Comparison of ENCODE assay signal across 1 cellular context in the genomic region with DNA sequence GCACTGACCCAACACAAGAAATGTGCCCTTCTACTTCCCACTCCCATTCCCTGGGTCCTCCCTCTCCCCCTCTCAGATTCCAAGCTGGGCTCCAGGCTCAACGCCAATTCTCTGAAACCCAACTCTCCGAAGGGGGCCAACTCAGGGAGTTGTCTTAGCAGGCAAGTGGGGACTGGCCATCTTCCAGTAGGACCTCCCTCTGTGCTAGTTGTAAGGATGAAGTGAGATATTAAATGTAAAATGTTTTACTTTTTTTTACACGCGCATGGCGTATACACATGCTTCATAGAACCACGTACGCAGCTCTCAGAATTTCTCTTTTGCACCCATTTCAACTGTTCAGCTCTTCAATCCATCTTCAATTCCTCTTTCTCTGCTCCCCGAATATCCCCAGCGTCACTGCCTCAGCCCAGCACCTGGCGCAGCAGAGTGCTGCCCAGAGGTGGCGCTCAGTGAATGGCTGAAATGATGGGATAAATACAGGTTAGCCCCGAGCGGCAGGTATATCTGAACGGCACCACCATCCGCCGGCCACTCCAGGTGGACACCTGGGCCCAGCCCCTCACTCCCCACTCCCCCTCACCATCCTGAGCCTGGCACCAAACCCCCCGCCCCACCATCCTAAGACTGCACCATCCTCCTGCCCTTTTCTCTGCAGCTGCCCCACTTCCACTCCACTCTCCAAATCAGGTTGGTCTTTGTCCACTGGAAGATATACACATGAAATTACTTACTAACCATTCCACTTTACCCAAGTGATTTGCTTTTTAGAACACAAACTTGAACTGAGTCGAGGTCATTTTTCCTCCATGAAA.
TF ChIP-seq lines count a peak whose summit lies in the region.

No MANE protein-coding gene starts in this region.

TF ChIP-seq in HEK293, 187 proteins besides CTCF, POLR2A, EP300 and RAD21 (continued from another document and continues in another):
- TF ChIP-seq, protein P1, sequence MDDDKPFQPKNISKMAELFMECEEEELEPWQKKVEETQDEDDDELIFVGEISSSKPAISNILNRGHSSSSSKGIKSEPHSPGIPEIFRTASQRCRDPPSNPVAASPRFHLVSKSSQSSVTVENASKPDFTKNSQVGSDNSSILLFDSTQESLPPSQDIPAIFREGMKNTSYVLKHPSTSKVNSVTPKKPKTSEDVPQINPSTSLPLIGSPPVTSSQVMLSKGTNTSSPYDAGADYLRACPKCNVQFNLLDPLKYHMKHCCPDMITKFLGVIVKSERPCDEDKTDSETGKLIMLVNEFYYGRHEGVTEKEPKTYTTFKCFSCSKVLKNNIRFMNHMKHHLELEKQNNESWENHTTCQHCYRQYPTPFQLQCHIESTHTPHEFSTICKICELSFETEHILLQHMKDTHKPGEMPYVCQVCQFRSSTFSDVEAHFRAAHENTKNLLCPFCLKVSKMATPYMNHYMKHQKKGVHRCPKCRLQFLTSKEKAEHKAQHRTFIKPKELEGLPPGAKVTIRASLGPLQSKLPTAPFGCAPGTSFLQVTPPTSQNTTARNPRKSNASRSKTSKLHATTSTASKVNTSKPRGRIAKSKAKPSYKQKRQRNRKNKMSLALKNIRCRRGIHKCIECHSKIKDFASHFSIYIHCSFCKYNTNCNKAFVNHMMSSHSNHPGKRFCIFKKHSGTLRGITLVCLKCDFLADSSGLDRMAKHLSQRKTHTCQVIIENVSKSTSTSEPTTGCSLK (tag by site-specific recombination; IDR thresholded peaks at IDR 0.05), result no peak
- TF ChIP-seq ZNF311 (tag by site-specific recombination; IDR thresholded peaks at IDR 0.05; ENCODE audit: borderline replicate concordance), result no peak
- TF ChIP-seq, protein P2, sequence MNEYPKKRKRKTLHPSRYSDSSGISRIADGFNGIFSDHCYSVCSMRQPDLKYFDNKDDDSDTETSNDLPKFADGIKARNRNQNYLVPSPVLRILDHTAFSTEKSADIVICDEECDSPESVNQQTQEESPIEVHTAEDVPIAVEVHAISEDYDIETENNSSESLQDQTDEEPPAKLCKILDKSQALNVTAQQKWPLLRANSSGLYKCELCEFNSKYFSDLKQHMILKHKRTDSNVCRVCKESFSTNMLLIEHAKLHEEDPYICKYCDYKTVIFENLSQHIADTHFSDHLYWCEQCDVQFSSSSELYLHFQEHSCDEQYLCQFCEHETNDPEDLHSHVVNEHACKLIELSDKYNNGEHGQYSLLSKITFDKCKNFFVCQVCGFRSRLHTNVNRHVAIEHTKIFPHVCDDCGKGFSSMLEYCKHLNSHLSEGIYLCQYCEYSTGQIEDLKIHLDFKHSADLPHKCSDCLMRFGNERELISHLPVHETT (tag by site-specific recombination; IDR thresholded peaks at IDR 0.05), result no peak
- TF ChIP-seq KLF7 (tag by site-specific recombination; IDR thresholded peaks at IDR 0.05; ENCODE audit: borderline replicate concordance), result no peak
- no peak for TF ChIP-seq ZNF777 (tag by site-specific recombination; IDR thresholded peaks at IDR 0.05; ENCODE audit: borderline replicate concordance)
- no peak for TF ChIP-seq HOXD13 (CRISPR knock-in tag; IDR thresholded peaks at IDR 0.05; ENCODE audit: borderline replicate concordance)
- TF ChIP-seq ZNF157 (tag by site-specific recombination; IDR thresholded peaks at IDR 0.05), result no peak
- peak; percentile 74; the same call in 1 of the 2 replicates for TF ChIP-seq MZF1 (tag by site-specific recombination; IDR thresholded peaks at IDR 0.05; ENCODE audit: borderline replicate concordance)
- TF ChIP-seq ZNF175 (tag by site-specific recombination; IDR thresholded peaks at IDR 0.05), result no peak
- no peak for TF ChIP-seq ZNF423 (tag by site-specific recombination; IDR thresholded peaks at IDR 0.05)
- TF ChIP-seq GLIS2 (tag by site-specific recombination; IDR thresholded peaks at IDR 0.05), result peak; percentile 51; the same call in 1 of the 2 replicates
- no peak for TF ChIP-seq ZNF670 (tag by site-specific recombination; IDR thresholded peaks at IDR 0.05; ENCODE audit: low read depth)
- no peak for TF ChIP-seq ZFP41 (tag by site-specific recombination; IDR thresholded peaks at IDR 0.05; ENCODE audit: borderline replicate concordance)
- TF ChIP-seq ZNF391 (tag by site-specific recombination; IDR thresholded peaks at IDR 0.05; ENCODE audit: borderline replicate concordance, low read depth), result no peak
- TF ChIP-seq ZBTB7A (tag by site-specific recombination; IDR thresholded peaks at IDR 0.05; ENCODE audit: low read depth), result no peak
- no peak for TF ChIP-seq ZNF610 (tag by site-specific recombination; IDR thresholded peaks at IDR 0.05; ENCODE audit: borderline replicate concordance)
- TF ChIP-seq ZNF596 (tag by site-specific recombination; IDR thresholded peaks at IDR 0.05), result no peak
- TF ChIP-seq KLF8 (tag by site-specific recombination; IDR thresholded peaks at IDR 0.05), result no peak
- TF ChIP-seq, protein P3, sequence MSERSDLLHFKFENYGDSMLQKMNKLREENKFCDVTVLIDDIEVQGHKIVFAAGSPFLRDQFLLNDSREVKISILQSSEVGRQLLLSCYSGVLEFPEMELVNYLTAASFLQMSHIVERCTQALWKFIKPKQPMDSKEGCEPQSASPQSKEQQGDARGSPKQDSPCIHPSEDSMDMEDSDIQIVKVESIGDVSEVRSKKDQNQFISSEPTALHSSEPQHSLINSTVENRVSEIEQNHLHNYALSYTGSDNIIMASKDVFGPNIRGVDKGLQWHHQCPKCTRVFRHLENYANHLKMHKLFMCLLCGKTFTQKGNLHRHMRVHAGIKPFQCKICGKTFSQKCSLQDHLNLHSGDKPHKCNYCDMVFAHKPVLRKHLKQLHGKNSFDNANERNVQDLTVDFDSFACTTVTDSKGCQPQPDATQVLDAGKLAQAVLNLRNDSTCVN (tag by site-specific recombination; optimal IDR thresholded peaks at IDR 0.05), result no peak
- TF ChIP-seq ZNF211 (tag by site-specific recombination; IDR thresholded peaks at IDR 0.05; ENCODE audit: low read depth), result no peak
- TF ChIP-seq ZNF23 (tag by site-specific recombination; IDR thresholded peaks at IDR 0.05; ENCODE audit: borderline replicate concordance), result no peak
- TF ChIP-seq ZNF121 (tag by site-specific recombination; IDR thresholded peaks at IDR 0.05), result no peak
- no peak for TF ChIP-seq BCL11A (tag by site-specific recombination; IDR thresholded peaks at IDR 0.05; ENCODE audit: low read depth)
- no peak for TF ChIP-seq PRDM1 (tag by site-specific recombination; IDR thresholded peaks at IDR 0.05)
- no peak for TF ChIP-seq ZNF266 (tag by site-specific recombination; IDR thresholded peaks at IDR 0.05; ENCODE audit: low read depth)
- no peak for TF ChIP-seq YY1 (tag by site-specific recombination; IDR thresholded peaks at IDR 0.05)
- TF ChIP-seq ZNF677 (tag by site-specific recombination; IDR thresholded peaks at IDR 0.05), result no peak
- TF ChIP-seq ZNF776 (tag by site-specific recombination; IDR thresholded peaks at IDR 0.05; ENCODE audit: borderline replicate concordance), result no peak
- TF ChIP-seq PRDM2 (tag by site-specific recombination; IDR thresholded peaks at IDR 0.05; ENCODE audit: borderline replicate concordance), result no peak
- no peak for TF ChIP-seq ZNF26 (tag by site-specific recombination; IDR thresholded peaks at IDR 0.05)
- TF ChIP-seq ZNF292 (tag by site-specific recombination; IDR thresholded peaks at IDR 0.05; ENCODE audit: borderline replicate concordance, low read depth), result no peak
- TF ChIP-seq ZSCAN23 (tag by site-specific recombination; IDR thresholded peaks at IDR 0.05), result no peak
- TF ChIP-seq GLI4 (tag by site-specific recombination; IDR thresholded peaks at IDR 0.05), result no peak
- no peak for TF ChIP-seq ZNF707 (tag by site-specific recombination; IDR thresholded peaks at IDR 0.05)
- TF ChIP-seq ZNF621 (tag by site-specific recombination; IDR thresholded peaks at IDR 0.05), result no peak
- no peak for TF ChIP-seq TRIM28 (IDR thresholded peaks at IDR 0.05; ENCODE audit: borderline replicate concordance, low read length)
- no peak for TF ChIP-seq ZSCAN16 (tag by site-specific recombination; IDR thresholded peaks at IDR 0.05)
- no peak for TF ChIP-seq ZNF394 (tag by site-specific recombination; IDR thresholded peaks at IDR 0.05; ENCODE audit: borderline replicate concordance)
- TF ChIP-seq ZNF549 (tag by site-specific recombination; IDR thresholded peaks at IDR 0.05), result no peak
- TF ChIP-seq ZBTB1 (tag by site-specific recombination; IDR thresholded peaks at IDR 0.05), result no peak
- no peak for TF ChIP-seq ZNF629 (tag by site-specific recombination; IDR thresholded peaks at IDR 0.05)
- TF ChIP-seq SCRT2 (tag by site-specific recombination; IDR thresholded peaks at IDR 0.05), result no peak
- TF ChIP-seq ZNF248 (tag by site-specific recombination; IDR thresholded peaks at IDR 0.05), result no peak
- no peak for TF ChIP-seq SETDB1 (IDR thresholded peaks at IDR 0.05; ENCODE audit: insufficient read length, low read length)
- TF ChIP-seq, protein P4, sequence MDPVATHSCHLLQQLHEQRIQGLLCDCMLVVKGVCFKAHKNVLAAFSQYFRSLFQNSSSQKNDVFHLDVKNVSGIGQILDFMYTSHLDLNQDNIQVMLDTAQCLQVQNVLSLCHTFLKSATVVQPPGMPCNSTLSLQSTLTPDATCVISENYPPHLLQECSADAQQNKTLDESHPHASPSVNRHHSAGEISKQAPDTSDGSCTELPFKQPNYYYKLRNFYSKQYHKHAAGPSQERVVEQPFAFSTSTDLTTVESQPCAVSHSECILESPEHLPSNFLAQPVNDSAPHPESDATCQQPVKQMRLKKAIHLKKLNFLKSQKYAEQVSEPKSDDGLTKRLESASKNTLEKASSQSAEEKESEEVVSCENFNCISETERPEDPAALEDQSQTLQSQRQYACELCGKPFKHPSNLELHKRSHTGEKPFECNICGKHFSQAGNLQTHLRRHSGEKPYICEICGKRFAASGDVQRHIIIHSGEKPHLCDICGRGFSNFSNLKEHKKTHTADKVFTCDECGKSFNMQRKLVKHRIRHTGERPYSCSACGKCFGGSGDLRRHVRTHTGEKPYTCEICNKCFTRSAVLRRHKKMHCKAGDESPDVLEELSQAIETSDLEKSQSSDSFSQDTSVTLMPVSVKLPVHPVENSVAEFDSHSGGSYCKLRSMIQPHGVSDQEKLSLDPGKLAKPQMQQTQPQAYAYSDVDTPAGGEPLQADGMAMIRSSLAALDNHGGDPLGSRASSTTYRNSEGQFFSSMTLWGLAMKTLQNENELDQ (tag by site-specific recombination; IDR thresholded peaks at IDR 0.05; ENCODE audit: low read depth), result no peak
- TF ChIP-seq ZNF561 (tag by site-specific recombination; IDR thresholded peaks at IDR 0.05; ENCODE audit: borderline replicate concordance), result no peak
